In the genomic region with DNA sequence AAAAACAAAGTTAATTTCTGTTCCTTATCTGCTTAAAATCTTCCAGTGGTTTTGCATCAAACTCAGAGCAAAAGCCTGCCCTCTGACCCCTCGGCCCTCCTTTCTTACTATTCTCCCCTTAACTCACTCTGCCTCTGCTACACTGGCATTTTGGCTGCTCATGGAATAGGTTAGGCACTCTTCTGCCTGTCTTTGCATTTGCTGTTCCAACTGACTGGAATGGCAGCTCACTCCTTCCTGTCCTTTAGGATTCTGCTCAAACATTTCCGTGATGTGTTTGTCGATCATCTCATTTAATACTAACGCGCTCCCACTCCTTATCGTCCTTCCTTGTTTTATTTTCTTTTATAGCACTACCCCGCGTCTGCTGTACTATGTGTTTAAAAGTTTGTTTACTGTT, we compare ENCODE assay signal across 8 cellular contexts. TPM values are rescaled to one million over a fixed set of nuclear protein-coding genes. Genes with fewer than 3 reads are reported as not detected.
DNase-seq lines count a peak whose midpoint lies in the region; ATAC-seq and TF ChIP-seq lines count a peak whose summit lies in the region.

No MANE protein-coding gene starts in this region.

- peaks cover 45% of the 10 kb centered on the region for H3K4me1 ChIP-seq in HUES64 (ENCODE audit: insufficient read depth, low read length)
- H3K4me1 ChIP-seq in muscle layer of colon (ENCODE audit: insufficient read depth, low read length): peaks cover 31% of the 10 kb centered on the region

- H3K9me3 ChIP-seq in HUES64 (ENCODE audit: insufficient read depth, low read depth, low read length) (no peaks in the 10 kb centered on the region), muscle layer of colon (ENCODE audit: low read length) (no peaks in the 10 kb centered on the region)

- POLR2A ChIA-PET in BJ (lab: Charles Lee): interaction anchor here (0.6 kb wide), 1 partner anchor 708 kb away, joined by 3 read pairs; no protein-coding TSS in a partner anchor

- CTCF ChIA-PET in BJ (lab: Yijun Ruan, JAX): no interaction called here

- ATAC-seq in GM21737 (IDR thresholded peaks at IDR 0.05; ENCODE audit: unreplicated experiment) (no peak), GM19035 (IDR thresholded peaks at IDR 0.05; ENCODE audit: unreplicated experiment) (no peak)

- H3K27ac ChIP-seq in HUES64 (ENCODE audit: low read depth, low read length) (peak overlapping the region; percentile 84), muscle layer of colon (ENCODE audit: low read depth, low read length) (peak overlapping the region; percentile 96)

- H3K9ac ChIP-seq in HUES64 (ENCODE audit: low read depth, low read length) (peak overlapping the region; percentile 90), muscle layer of colon (ENCODE audit: low read length) (peak overlapping the region; percentile 98)

- DNase-seq in BJ (ENCODE audit: low read depth) (no peak), dermis blood vessel endothelial cell (peak; percentile 44), NK-92 (lab: John Stamatoyannopoulos, UW; ENCODE audit: unreplicated experiment) (no peak), T1000 (lab: John Stamatoyannopoulos, UW) (no peak)

- TF ChIP-seq CTCF in BJ (IDR thresholded peaks at IDR 0.05; ENCODE audit: insufficient read depth, low read depth, low read length): no peak

- H3K27me3 ChIP-seq in BJ (ENCODE audit: control insufficient read depth, insufficient read depth, low read length) (no peaks in the 10 kb centered on the region), HUES64 (ENCODE audit: insufficient read depth, low read length) (no peaks in the 10 kb centered on the region), muscle layer of colon (ENCODE audit: control insufficient read depth in 1 of 2, insufficient read depth in 2 of 2, low read length in 2 of 2) (no peaks in the 10 kb centered on the region)

- H3K36me3 ChIP-seq in BJ (ENCODE audit: control insufficient read depth, insufficient read depth, low read length): peaks cover 8% of the 10 kb centered on the region; the same call in 1 of the 2 replicates
- peaks cover 59% of the 10 kb centered on the region for H3K36me3 ChIP-seq in HUES64 (ENCODE audit: insufficient read depth, low read length)
- peaks cover 18% of the 10 kb centered on the region for H3K36me3 ChIP-seq in muscle layer of colon (ENCODE audit: insufficient read depth, low read length)

- H3K4me3 ChIP-seq in BJ (ENCODE audit: low read depth, low read length) (peak overlapping the region; percentile 97), HUES64 (ENCODE audit: low read length) (peak overlapping the region; percentile 98), muscle layer of colon (ENCODE audit: low read depth in 1 of 2, low read length in 2 of 2) (peak overlapping the region; percentile 88 to 95)

- 1% methylated on average over 6 of the region's 8 CpGs for WGBS in HUES64

RNA-seq across cellular contexts. Expression of gene CEBPZ, which starts 0.8 kb away (rescaled TPM):
- polyA plus RNA-seq in BJ (2011; rRNA removed): 3.7 and 9.0 TPM in 2 replicates
- polyA minus RNA-seq in BJ (2011; rRNA and poly(A)+ RNA removed): 6.0 and 6.9 TPM in 2 replicates
- 103 TPM for polyA plus RNA-seq in HUES64 (2013, experiment 1 of 2)
- 104 TPM for polyA plus RNA-seq in HUES64 (2013, experiment 2 of 2)
- total RNA-seq in dermis blood vessel endothelial cell: 56.0 and 63.5 TPM in 2 replicates

RNA-seq across cellular contexts. Expression of gene NDUFAF7, which starts 0.9 kb away (rescaled TPM):
- polyA plus RNA-seq in BJ (2011; rRNA removed): 9.5 and 17.3 TPM in 2 replicates
- polyA minus RNA-seq in BJ (2011; rRNA and poly(A)+ RNA removed): 6.3 and 10.3 TPM in 2 replicates
- 26.4 TPM for polyA plus RNA-seq in HUES64 (2013, experiment 1 of 2)
- polyA plus RNA-seq in HUES64 (2013, experiment 2 of 2): 23.3 TPM
- total RNA-seq in dermis blood vessel endothelial cell: 11.3 and 15.7 TPM in 2 replicates

RNA-seq across cellular contexts. Expression of gene CEBPZOS, which starts 34.3 kb away (rescaled TPM):
- 24.6 and 40.0 TPM in 2 replicates for polyA plus RNA-seq in BJ (2011; rRNA removed)
- 7.7 and 9.3 TPM in 2 replicates for polyA minus RNA-seq in BJ (2011; rRNA and poly(A)+ RNA removed)
- polyA plus RNA-seq in HUES64 (2013, experiment 1 of 2): 9.5 TPM
- polyA plus RNA-seq in HUES64 (2013, experiment 2 of 2): 12.9 TPM
- total RNA-seq in dermis blood vessel endothelial cell: 10.6 and 13.8 TPM in 2 replicates

RNA-seq across cellular contexts. Expression of gene SULT6B1, which starts 42.1 kb away (rescaled TPM):
- not detected in 2 replicates for polyA plus RNA-seq in BJ (2011; rRNA removed)
- polyA minus RNA-seq in BJ (2011; rRNA and poly(A)+ RNA removed): not detected in 2 replicates
- not detected for polyA plus RNA-seq in HUES64 (2013, experiment 1 of 2)
- polyA plus RNA-seq in HUES64 (2013, experiment 2 of 2): not detected
- not detected in 2 replicates for total RNA-seq in dermis blood vessel endothelial cell
